In the genomic region with DNA sequence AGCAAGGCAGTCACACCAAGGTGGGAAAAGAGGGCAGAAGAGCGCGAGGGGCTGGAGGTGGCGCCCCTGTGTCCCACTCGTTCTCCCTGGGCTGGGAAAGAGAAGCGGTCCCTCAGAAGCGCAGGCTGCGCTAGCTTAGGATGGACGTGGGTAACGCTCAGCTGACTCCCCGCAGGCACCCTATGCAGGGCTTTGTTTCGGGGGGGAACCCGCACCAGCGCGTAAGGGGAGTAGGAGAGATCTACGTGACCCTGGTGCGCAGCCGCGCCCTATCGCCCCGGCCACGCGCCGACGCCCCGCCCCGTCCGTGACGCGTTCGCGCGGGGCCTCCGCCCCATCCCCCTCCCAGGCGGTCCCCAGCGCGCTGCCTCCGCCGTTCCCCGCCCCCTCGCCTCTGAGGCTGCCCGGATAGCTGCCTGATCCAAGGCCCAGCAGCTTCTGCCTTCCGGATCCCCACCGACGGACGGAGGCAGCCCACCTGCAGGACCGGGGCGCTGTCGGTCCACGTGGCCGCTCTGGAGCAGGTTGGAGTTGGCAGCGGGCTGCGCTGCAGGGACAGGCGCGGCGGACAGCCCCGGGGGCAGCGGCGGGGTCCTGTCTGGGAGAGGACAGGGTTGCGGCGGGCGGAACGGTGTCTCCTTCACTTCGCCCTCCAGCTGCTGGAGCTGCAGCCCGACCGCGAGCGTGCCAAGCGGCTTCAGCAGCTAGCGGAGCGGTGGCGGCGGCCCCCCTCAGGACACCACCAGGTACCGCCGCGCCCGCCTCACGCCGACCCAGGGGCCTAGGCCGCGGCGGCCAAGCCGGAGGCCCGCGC, we compare ENCODE assay signal across 1 cellular context.
A peak's percentile ranks its signal among the peaks of the same experiment; 100 is the strongest.
TF ChIP-seq lines count a peak whose summit lies in the region.

A gene with protein sequence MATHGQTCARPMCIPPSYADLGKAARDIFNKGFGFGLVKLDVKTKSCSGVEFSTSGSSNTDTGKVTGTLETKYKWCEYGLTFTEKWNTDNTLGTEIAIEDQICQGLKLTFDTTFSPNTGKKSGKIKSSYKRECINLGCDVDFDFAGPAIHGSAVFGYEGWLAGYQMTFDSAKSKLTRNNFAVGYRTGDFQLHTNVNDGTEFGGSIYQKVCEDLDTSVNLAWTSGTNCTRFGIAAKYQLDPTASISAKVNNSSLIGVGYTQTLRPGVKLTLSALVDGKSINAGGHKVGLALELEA (plus strand): TSS at position 604 of the 814 bp plus-strand sequence. CDS start 363 bp downstream, outside the sequence.

TF ChIP-seq in K562, 482 proteins besides CTCF, POLR2A, EP300 and RAD21 (continued from another document and continues in another):
- TF ChIP-seq, protein P1, sequence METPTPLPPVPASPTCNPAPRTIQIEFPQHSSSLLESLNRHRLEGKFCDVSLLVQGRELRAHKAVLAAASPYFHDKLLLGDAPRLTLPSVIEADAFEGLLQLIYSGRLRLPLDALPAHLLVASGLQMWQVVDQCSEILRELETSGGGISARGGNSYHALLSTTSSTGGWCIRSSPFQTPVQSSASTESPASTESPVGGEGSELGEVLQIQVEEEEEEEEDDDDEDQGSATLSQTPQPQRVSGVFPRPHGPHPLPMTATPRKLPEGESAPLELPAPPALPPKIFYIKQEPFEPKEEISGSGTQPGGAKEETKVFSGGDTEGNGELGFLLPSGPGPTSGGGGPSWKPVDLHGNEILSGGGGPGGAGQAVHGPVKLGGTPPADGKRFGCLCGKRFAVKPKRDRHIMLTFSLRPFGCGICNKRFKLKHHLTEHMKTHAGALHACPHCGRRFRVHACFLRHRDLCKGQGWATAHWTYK (CRISPR knock-in tag; IDR thresholded peaks at IDR 0.05) = peak; percentile 69; the same call in 1 of the 2 replicates
- TF ChIP-seq PTTG1 (tag; IDR thresholded peaks at IDR 0.05; ENCODE audit: low read depth) = no peak
- TF ChIP-seq, protein P2, sequence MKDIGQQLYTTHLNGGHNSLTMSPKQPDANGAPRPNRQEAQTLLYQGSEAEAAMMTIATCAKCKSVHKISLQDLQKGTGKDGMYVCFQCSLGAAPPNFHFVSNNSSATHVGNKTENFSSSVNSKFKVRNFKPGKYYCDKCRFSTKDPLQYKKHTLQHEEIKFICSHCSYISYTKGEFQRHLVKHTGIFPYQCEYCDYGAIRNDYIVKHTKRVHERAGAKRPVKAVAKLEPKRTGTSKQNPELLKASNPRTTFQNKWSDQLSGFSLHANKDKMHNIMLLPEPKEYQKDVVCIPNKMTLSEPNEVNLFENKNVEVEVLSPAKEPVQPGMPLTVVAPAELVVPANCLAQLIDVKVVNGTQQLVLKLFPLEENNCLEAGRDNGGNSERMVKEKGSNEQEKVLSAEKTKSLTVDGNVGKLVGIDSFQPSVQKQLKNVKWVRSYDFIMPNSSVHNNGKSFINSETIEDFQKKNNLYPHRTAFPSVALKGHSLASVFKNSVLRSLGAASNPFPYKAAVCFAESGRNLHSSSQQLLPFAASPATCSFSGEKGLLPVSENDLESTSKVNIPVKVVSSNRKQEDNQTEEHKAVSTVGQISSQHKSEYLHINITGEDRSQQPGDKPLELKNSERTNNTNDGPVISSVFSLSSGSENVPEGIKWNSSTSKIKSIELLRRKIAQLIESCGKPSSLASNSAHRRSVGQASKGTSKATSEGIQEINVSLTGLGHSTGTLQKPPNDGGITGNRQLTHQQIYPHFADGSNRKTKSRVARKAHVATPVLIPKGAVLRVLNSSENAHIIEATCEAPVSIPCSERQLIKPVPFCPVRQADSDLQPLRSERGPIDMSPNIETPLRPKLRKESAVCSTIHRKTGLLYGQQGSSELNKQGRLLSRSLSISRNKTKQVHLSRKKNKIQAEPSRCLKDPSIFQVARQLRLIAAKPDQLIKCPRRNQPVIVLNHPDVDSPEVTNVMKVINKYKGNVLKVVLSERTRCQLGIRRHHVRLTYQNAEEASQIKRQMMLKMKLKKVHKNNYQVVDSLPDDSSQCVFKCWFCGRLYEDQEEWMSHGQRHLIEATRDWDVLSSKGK (CRISPR knock-in tag; IDR thresholded peaks at IDR 0.05) = no peak
- TF ChIP-seq, protein P3, sequence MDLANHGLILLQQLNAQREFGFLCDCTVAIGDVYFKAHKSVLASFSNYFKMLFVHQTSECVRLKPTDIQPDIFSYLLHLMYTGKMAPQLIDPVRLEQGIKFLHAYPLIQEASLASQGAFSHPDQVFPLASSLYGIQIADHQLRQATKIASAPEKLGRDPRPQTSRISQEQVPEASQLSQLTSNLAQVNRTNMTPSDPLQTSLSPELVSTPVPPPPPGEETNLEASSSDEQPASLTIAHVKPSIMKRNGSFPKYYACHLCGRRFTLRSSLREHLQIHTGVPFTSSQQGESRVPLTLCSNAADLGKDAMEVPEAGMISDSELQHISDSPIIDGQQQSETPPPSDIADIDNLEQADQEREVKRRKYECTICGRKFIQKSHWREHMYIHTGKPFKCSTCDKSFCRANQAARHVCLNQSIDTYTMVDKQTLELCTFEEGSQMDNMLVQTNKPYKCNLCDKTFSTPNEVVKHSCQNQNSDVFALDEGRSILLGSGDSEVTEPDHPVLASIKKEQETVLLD (IDR thresholded peaks at IDR 0.05) = no peak
- TF ChIP-seq, protein P4, sequence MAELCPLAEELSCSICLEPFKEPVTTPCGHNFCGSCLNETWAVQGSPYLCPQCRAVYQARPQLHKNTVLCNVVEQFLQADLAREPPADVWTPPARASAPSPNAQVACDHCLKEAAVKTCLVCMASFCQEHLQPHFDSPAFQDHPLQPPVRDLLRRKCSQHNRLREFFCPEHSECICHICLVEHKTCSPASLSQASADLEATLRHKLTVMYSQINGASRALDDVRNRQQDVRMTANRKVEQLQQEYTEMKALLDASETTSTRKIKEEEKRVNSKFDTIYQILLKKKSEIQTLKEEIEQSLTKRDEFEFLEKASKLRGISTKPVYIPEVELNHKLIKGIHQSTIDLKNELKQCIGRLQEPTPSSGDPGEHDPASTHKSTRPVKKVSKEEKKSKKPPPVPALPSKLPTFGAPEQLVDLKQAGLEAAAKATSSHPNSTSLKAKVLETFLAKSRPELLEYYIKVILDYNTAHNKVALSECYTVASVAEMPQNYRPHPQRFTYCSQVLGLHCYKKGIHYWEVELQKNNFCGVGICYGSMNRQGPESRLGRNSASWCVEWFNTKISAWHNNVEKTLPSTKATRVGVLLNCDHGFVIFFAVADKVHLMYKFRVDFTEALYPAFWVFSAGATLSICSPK (IDR thresholded peaks at IDR 0.05; ENCODE audit: borderline replicate concordance) = no peak
- TF ChIP-seq SUPT5H (IDR thresholded peaks at IDR 0.05) = peak; percentile 52
- no peak for TF ChIP-seq HDAC3 (IDR thresholded peaks at IDR 0.05; ENCODE audit: borderline replicate concordance, partially characterized antibody)
- no peak; the same call in 1 of the 2 replicates for TF ChIP-seq RBM34 (IDR thresholded peaks at IDR 0.05; ENCODE audit: borderline replicate concordance, insufficient read depth, low read length)
- TF ChIP-seq TRIM28 (IDR thresholded peaks at IDR 0.05) = no peak; the same call in 1 of the 2 replicates
- no peak for TF ChIP-seq MEF2D (tag; conservative IDR thresholded peaks at IDR 0.05; ENCODE audit: low read depth)
- TF ChIP-seq, protein P5, sequence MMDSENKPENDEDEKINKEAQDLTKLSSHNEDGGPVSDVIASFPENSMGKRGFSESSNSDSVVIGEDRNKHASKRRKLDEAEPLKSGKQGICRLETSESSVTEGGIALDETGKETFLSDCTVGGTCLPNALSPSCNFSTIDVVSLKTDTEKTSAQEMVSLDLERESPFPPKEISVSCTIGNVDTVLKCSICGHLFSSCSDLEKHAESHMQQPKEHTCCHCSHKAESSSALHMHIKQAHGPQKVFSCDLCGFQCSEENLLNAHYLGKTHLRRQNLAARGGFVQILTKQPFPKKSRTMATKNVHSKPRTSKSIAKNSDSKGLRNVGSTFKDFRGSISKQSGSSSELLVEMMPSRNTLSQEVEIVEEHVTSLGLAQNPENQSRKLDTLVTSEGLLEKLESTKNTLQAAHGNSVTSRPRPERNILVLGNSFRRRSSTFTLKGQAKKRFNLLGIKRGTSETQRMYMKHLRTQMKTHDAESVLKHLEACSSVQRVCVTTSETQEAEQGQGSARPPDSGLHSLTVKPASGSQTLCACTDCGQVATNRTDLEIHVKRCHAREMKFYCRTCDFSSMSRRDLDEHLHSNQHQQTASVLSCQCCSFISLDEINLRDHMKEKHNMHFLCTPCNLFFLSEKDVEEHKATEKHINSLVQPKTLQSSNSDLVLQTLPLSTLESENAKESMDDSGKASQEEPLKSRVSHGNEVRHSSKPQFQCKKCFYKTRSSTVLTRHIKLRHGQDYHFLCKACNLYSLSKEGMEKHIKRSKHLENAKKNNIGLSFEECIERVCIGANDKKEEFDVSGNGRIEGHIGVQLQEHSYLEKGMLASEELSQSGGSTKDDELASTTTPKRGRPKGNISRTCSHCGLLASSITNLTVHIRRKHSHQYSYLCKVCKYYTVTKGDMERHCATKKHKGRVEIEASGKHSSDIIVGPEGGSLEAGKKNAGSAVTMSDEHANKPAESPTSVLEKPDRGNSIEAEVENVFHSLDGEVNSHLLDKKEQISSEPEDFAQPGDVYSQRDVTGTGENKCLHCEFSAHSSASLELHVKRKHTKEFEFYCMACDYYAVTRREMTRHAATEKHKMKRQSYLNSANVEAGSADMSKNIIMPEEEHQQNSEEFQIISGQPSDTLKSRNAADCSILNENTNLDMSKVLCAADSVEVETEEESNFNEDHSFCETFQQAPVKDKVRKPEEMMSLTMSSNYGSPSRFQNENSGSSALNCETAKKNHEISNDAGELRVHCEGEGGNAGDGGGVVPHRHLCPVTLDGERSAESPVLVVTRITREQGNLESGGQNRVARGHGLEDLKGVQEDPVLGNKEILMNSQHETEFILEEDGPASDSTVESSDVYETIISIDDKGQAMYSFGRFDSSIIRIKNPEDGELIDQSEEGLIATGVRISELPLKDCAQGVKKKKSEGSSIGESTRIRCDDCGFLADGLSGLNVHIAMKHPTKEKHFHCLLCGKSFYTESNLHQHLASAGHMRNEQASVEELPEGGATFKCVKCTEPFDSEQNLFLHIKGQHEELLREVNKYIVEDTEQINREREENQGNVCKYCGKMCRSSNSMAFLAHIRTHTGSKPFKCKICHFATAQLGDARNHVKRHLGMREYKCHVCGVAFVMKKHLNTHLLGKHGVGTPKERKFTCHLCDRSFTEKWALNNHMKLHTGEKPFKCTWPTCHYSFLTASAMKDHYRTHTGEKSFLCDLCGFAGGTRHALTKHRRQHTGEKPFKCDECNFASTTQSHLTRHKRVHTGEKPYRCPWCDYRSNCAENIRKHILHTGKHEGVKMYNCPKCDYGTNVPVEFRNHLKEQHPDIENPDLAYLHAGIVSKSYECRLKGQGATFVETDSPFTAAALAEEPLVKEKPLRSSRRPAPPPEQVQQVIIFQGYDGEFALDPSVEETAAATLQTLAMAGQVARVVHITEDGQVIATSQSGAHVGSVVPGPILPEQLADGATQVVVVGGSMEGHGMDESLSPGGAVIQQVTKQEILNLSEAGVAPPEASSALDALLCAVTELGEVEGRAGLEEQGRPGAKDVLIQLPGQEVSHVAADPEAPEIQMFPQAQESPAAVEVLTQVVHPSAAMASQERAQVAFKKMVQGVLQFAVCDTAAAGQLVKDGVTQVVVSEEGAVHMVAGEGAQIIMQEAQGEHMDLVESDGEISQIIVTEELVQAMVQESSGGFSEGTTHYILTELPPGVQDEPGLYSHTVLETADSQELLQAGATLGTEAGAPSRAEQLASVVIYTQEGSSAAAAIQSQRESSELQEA (IDR thresholded peaks at IDR 0.05; ENCODE audit: low read depth) = no peak
- no peak for TF ChIP-seq KLF10 (CRISPR knock-in tag; IDR thresholded peaks at IDR 0.05)
- peak; percentile 98 for TF ChIP-seq ZFX (CRISPR knock-in tag; IDR thresholded peaks at IDR 0.05)
- peak; percentile 98 for TF ChIP-seq U2AF1 (optimal IDR thresholded peaks at IDR 0.05; ENCODE audit: low read depth, low read length)
- peak; percentile 91 for TF ChIP-seq HNRNPLL (IDR thresholded peaks at IDR 0.05; ENCODE audit: low read depth, low read length, poor library complexity, severe bottlenecking)
- no peak for TF ChIP-seq ZNF12 (CRISPR knock-in tag; IDR thresholded peaks at IDR 0.05)
- TF ChIP-seq TCF3 (CRISPR knock-in tag; IDR thresholded peaks at IDR 0.05) = peak; percentile 26
- TF ChIP-seq CBX8 (IDR thresholded peaks at IDR 0.05; ENCODE audit: borderline replicate concordance, extremely low read depth, low read depth, low read length, poor library complexity, severe bottlenecking) = no peak
- TF ChIP-seq ZNF212 (CRISPR knock-in tag; IDR thresholded peaks at IDR 0.05) = no peak
- TF ChIP-seq RNF2 (IDR thresholded peaks at IDR 0.05) = peak; percentile 80
- peak; percentile 97 to 99 for TF ChIP-seq MAZ (CRISPR knock-in tag; conservative IDR thresholded peaks at IDR 0.05 in 1 of 2, IDR thresholded peaks at IDR 0.05 in 1 of 2)
- TF ChIP-seq NFE2L1 (tag; IDR thresholded peaks at IDR 0.05; ENCODE audit: borderline replicate concordance, low read depth) = no peak
- TF ChIP-seq, protein P6, sequence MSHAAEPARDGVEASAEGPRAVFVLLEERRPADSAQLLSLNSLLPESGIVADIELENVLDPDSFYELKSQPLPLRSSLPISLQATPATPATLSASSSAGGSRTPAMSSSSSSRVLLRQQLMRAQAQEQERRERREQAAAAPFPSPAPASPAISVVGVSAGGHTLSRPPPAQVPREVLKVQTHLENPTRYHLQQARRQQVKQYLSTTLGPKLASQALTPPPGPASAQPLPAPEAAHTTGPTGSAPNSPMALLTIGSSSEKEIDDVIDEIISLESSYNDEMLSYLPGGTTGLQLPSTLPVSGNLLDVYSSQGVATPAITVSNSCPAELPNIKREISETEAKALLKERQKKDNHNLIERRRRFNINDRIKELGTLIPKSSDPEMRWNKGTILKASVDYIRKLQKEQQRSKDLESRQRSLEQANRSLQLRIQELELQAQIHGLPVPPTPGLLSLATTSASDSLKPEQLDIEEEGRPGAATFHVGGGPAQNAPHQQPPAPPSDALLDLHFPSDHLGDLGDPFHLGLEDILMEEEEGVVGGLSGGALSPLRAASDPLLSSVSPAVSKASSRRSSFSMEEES (CRISPR knock-in tag; IDR thresholded peaks at IDR 0.05) = no peak
- TF ChIP-seq, protein P7, sequence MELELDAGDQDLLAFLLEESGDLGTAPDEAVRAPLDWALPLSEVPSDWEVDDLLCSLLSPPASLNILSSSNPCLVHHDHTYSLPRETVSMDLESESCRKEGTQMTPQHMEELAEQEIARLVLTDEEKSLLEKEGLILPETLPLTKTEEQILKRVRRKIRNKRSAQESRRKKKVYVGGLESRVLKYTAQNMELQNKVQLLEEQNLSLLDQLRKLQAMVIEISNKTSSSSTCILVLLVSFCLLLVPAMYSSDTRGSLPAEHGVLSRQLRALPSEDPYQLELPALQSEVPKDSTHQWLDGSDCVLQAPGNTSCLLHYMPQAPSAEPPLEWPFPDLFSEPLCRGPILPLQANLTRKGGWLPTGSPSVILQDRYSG (tag; conservative IDR thresholded peaks at IDR 0.05; ENCODE audit: low read depth) = 0 out of 2 replicates have a peak, but pooled peaks have one; percentile 28
- no peak; the same call in 1 of the 2 replicates for TF ChIP-seq ZSCAN29 (IDR thresholded peaks at IDR 0.05)
- TF ChIP-seq TCF7L2 (IDR thresholded peaks at IDR 0.05; ENCODE audit: low read depth, low read length) = no peak
